21 cellular contexts compared by ENCODE assay signal in genomic region chr6:149478631-149479314, GRCh38. TPM values are rescaled to one million over a fixed set of nuclear protein-coding genes. Genes with fewer than 3 reads are reported as not detected.
DNase-seq lines count a peak whose midpoint lies in the region; ATAC-seq, FAIRE-seq and TF ChIP-seq lines count a peak whose summit lies in the region.
"Had no signal": no experiment of that assay in that cellular context is flagged by ENCODE, and none has a peak within 500 bp of the region (broad histone marks: within the 10 kb centered on the region; RNA-seq: fewer than 3 reads in every experiment).

No MANE protein-coding gene starts in this region.

- H3K4me3 ChIP-seq in SU-DHL-6 (ENCODE audit: insufficient read depth, low read length, poor library complexity, severe bottlenecking) (peak overlapping the region; percentile 69), epithelial cell of esophagus (ENCODE audit: low read length) (no peak overlapping the region)
- H3K4me3 ChIP-seq: PC-9, SK-N-MC, transverse colon had no signal

- POLR2A ChIA-PET in CD4-positive, alpha-beta T cell (lab: Charles Lee), result interaction anchor here (0.7 to 1.9 kb wide), 4 partner anchors 16 to 598 kb away, joined by 3 to 5 read pairs (median 4); partner anchors contain the start of gene PPIL4

- H2AFZ ChIP-seq in SU-DHL-6 (ENCODE audit: low read depth, low read length, severe bottlenecking), result no peak overlapping the region
- H2AFZ ChIP-seq: PC-9 had no signal

- no peaks in the 10 kb centered on the region for H3K27me3 ChIP-seq in CD4-positive, alpha-beta T cell (ENCODE audit: control insufficient read depth, insufficient read depth, low read length)
- no peaks in the 10 kb centered on the region for H3K27me3 ChIP-seq in SU-DHL-6 (ENCODE audit: low read length)
- H3K27me3 ChIP-seq: transverse colon had no signal

- H3K9me3 Mint-ChIP-seq in CD4-positive, alpha-beta T cell, result no peaks in the 10 kb centered on the region

- H3K9ac ChIP-seq in SU-DHL-6 (ENCODE audit: low read length), result peak overlapping the region; percentile 67
- H3K9ac ChIP-seq: KMS-11 had no signal

- H4K20me1 ChIP-seq in SU-DHL-6 (ENCODE audit: low read depth, low read length), result no peaks in the 10 kb centered on the region

- H3K79me2 ChIP-seq in SU-DHL-6 (ENCODE audit: insufficient read depth, low read length), result peaks cover 83% of the 10 kb centered on the region

- H3K4me2 ChIP-seq in SU-DHL-6 (ENCODE audit: low read depth, low read length, poor library complexity, severe bottlenecking), result peak overlapping the region; percentile 99
- H3K4me2 ChIP-seq: KMS-11, PC-9 had no signal

- H3F3A ChIP-seq in SU-DHL-6 (ENCODE audit: insufficient read depth), result peaks cover 56% of the 10 kb centered on the region

- intact Hi-C loops in CD4-positive, alpha-beta T cell (cut with DNase I, micrococcal nuclease), result no loop called here

- H3K36me3 Mint-ChIP-seq in CD4-positive, alpha-beta T cell (ENCODE audit: low read depth), result peaks cover 51% of the 10 kb centered on the region

- no peaks in the 10 kb centered on the region for H3K9me2 ChIP-seq in SU-DHL-6 (replicated peaks; ENCODE audit: insufficient read depth, low read length)

- no peak for ATAC-seq in CD4-positive, alpha-beta T cell (ENCODE audit: poor library complexity)
- ATAC-seq: left colon had no signal

- peak overlapping the region; percentile 99 for H3K27ac Mint-ChIP-seq in CD4-positive, alpha-beta T cell

- H3K4me3 Mint-ChIP-seq in CD4-positive, alpha-beta T cell, result peak overlapping the region; percentile 71

- no peaks in the 10 kb centered on the region for H3K9me3 ChIP-seq in CD4-positive, alpha-beta T cell (ENCODE audit: control insufficient read depth, low read length)
- H3K9me3 ChIP-seq in SU-DHL-6 (ENCODE audit: insufficient read depth, low read length), result no peaks in the 10 kb centered on the region
- H3K9me3 ChIP-seq: transverse colon had no signal

- H3K27ac ChIP-seq in CD4-positive, alpha-beta T cell (ENCODE audit: low read depth, low read length), result no peak overlapping the region
- peak overlapping the region; percentile 98 for H3K27ac ChIP-seq in SU-DHL-6 (ENCODE audit: low read depth, low read length)
- H3K27ac ChIP-seq: HL-60, KMS-11, PC-9, SK-N-MC, transverse colon had no signal

- CTCF ChIA-PET in CD4-positive, alpha-beta T cell (lab: Charles Lee), result interaction anchor here (0.7 to 1.3 kb wide), 2 partner anchors 11 to 38 kb away, joined by 3 to 4 read pairs; no protein-coding TSS in a partner anchor

- no peaks in the 10 kb centered on the region for H3K36me3 ChIP-seq in SU-DHL-6 (ENCODE audit: low read length)
- H3K36me3 ChIP-seq: transverse colon had no signal

- no peak for TF ChIP-seq CTCF in CD4-positive, alpha-beta T cell (IDR thresholded peaks at IDR 0.05)
- TF ChIP-seq CTCF in SU-DHL-6 (IDR thresholded peaks at IDR 0.05; ENCODE audit: insufficient read depth, low read length, poor library complexity, severe bottlenecking) (no peak), epithelial cell of esophagus (IDR thresholded peaks at IDR 0.05; ENCODE audit: insufficient read depth, low read depth, low read length, missing control alignments) (no peak)

- peak; percentile 17 to 53 for DNase-seq in NCI-H524 (lab: John Stamatoyannopoulos, UW)
- DNase-seq in NCI-H524 treated with DMSO at 0.1 percent for 48 hours (lab: John Stamatoyannopoulos, UW), result no peak
- DNase-seq in CD4-positive, alpha-beta T cell, result no peak
- peak; percentile 64 for DNase-seq in epithelial cell of esophagus (ENCODE audit: low read depth)
- DNase-seq in H54 (ENCODE audit: insufficient read length, low spot score), result no peak
- DNase-seq in erythroblast (lab: John Stamatoyannopoulos, UW), result no peak
- DNase-seq in NCI-H2081 treated with DMSO at 0.1 percent for 48 hours (lab: John Stamatoyannopoulos, UW), result no peak
- DNase-seq: central memory CD4-positive, alpha-beta T cell; left colon; NCI-H1105; NCI-H345; PC-9; stimulated activated CD4-positive, alpha-beta T cell treated with anti-CD3 and anti-CD28 coated beads, Interleukin-4, amount 100 ng/mL, for 1 hour; transverse colon had no signal

- peaks cover 66% of the 10 kb centered on the region for H3K4me1 Mint-ChIP-seq in CD4-positive, alpha-beta T cell (ENCODE audit: low read depth)

- H3K27me3 Mint-ChIP-seq in CD4-positive, alpha-beta T cell, result no peaks in the 10 kb centered on the region

- FAIRE-seq in H54 (lab: Jason Lieb, UNC), result no peak
- FAIRE-seq: TTC549 had no signal

- TF ChIP-seq POLR2A in H54 (IDR thresholded peaks at IDR 0.05; ENCODE audit: low read depth, low read length) (no peak), erythroblast (IDR thresholded peaks at IDR 0.05; ENCODE audit: low read length) (no peak)

RNA-seq across cellular contexts. Expression of gene ZC3H12D, which starts 6.0 kb away (rescaled TPM):
- total RNA-seq in CD4-positive, alpha-beta T cell, result 10 to 100 TPM; 70.2 to 71.0 TPM
- total RNA-seq: G401, osteocyte, PC-9 had no signal

Comparison
In these comparisons a context has a peak if more than half of its experiments do, and no peak if none do; other contexts are left out.
1. DNase-seq: peak in NCI-H524 (2 of 2) and epithelial cell of esophagus (single experiment); none in NCI-H524 treated with DMSO at 0.1 percent for 48 hours (single experiment), CD4-positive, alpha-beta T cell (0 of 10), H54 (single experiment), erythroblast (0 of 2) and NCI-H2081 treated with DMSO at 0.1 percent for 48 hours (single experiment).